In the genomic region with DNA sequence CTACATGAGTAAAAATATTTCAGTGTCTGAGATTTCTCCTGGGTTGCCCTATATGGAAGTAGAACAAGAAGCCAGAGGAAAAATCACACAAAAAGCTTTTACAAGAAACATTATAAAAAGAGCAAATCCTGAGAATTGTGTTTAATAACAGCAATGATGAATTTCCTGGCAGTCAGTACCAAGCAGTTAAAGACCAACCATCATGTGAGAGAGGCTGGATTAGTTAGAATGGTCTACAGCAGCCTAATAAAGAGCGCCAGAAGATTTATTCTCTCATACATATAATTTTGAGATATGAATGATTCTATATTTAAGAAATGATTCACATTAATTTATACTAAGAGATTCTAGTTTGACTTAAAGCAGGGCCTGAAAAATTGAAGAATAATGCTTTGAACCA, we compare ENCODE assay signal across 20 cellular contexts. TPM values are rescaled to one million over a fixed set of nuclear protein-coding genes. Genes with fewer than 3 reads are reported as not detected.
DNase-seq lines count a peak whose midpoint lies in the region; ATAC-seq and TF ChIP-seq lines count a peak whose summit lies in the region.
"Had no signal": no experiment of that assay in that cellular context is flagged by ENCODE, and none has a peak within 500 bp of the region (broad histone marks: within the 10 kb centered on the region; RNA-seq: fewer than 3 reads in every experiment).

No MANE protein-coding gene starts in this region.

- H3K27me3 Mint-ChIP-seq in chondrocyte (ENCODE audit: low read depth) (no peaks in the 10 kb centered on the region), natural killer cell (ENCODE audit: low read depth in 2 of 2) (no peaks in the 10 kb centered on the region)
- H3K27me3 Mint-ChIP-seq in activated T-helper 1 cell treated with anti-CD3 and anti-CD28 coated beads, Interleukin-12 subunit alpha, Interleukin-12 subunit beta, Interleukin-2, Interleukin-4 antibody, amounts not matched to agents 30 ng/mL and 10 ng/mL and 1 ng/mL, durations not matched to agents 14 hours and 24 hours and 36 hours (ENCODE audit: insufficient read depth), result no peaks in the 10 kb centered on the region
- H3K27me3 Mint-ChIP-seq: CD4-positive, alpha-beta T cell; IgD-negative memory B cell had no signal

- H3K4me1 ChIP-seq in ascending aorta, result peaks cover 0 to 20% of the 10 kb centered on the region in 2 donors
- peaks cover 0 to 46% (median 16%) of the 10 kb centered on the region in 4 donors for H3K4me1 ChIP-seq in tibial artery
- H3K4me1 ChIP-seq: BLaER1 had no signal

- TF ChIP-seq CTCF in ascending aorta (IDR thresholded peaks at IDR 0.05) (no peak), chondrocyte (IDR thresholded peaks at IDR 0.05) (no peak), tibial artery (IDR thresholded peaks at IDR 0.05) (no peak), natural killer cell (IDR thresholded peaks at IDR 0.05) (no peak)

- H3K4me3 Mint-ChIP-seq in chondrocyte (ENCODE audit: unreplicated experiment), result no peak overlapping the region
- H3K4me3 Mint-ChIP-seq in activated T-helper 1 cell treated with anti-CD3 and anti-CD28 coated beads, Interleukin-12 subunit alpha, Interleukin-12 subunit beta, Interleukin-2, Interleukin-4 antibody, amounts not matched to agents 30 ng/mL and 10 ng/mL and 1 ng/mL, durations not matched to agents 14 hours and 24 hours and 36 hours, result no peak overlapping the region
- H3K4me3 Mint-ChIP-seq in natural killer cell, result no peak overlapping the region
- H3K4me3 Mint-ChIP-seq: CD4-positive, alpha-beta T cell; IgD-negative memory B cell had no signal

- H3K36me3 ChIP-seq in ascending aorta (no peaks in the 10 kb centered on the region), tibial artery (no peaks in the 10 kb centered on the region)
- H3K36me3 ChIP-seq: BLaER1 had no signal

- intact Hi-C loops in ascending aorta (cut with DNase I), result no loop called here
- intact Hi-C loops in tibial artery (cut with DNase I; ENCODE audit: low total_unique reads), result no loop called here
- intact Hi-C loops in activated T-helper 1 cell treated with anti-CD3 and anti-CD28 coated beads, Interleukin-12 subunit alpha, Interleukin-12 subunit beta, Interleukin-2, Interleukin-4 antibody, amounts not matched to agents 30 ng/mL and 10 ng/mL and 1 ng/mL, durations not matched to agents 14 hours and 24 hours and 36 hours (cut with micrococcal nuclease), result no loop called here
- intact Hi-C loops in natural killer cell (cut with micrococcal nuclease), result no loop called here

- peaks cover 59% of the 10 kb centered on the region for H3K4me1 Mint-ChIP-seq in chondrocyte (ENCODE audit: low read depth)
- no peaks in the 10 kb centered on the region for H3K4me1 Mint-ChIP-seq in activated T-helper 1 cell treated with anti-CD3 and anti-CD28 coated beads, Interleukin-12 subunit alpha, Interleukin-12 subunit beta, Interleukin-2, Interleukin-4 antibody, amounts not matched to agents 30 ng/mL and 10 ng/mL and 1 ng/mL, durations not matched to agents 14 hours and 24 hours and 36 hours (ENCODE audit: low read depth)
- H3K4me1 Mint-ChIP-seq in natural killer cell, result no peaks in the 10 kb centered on the region

- peaks cover 2% of the 10 kb centered on the region for H3K36me3 Mint-ChIP-seq in chondrocyte (ENCODE audit: low read depth)
- no peaks in the 10 kb centered on the region for H3K36me3 Mint-ChIP-seq in activated T-helper 1 cell treated with anti-CD3 and anti-CD28 coated beads, Interleukin-12 subunit alpha, Interleukin-12 subunit beta, Interleukin-2, Interleukin-4 antibody, amounts not matched to agents 30 ng/mL and 10 ng/mL and 1 ng/mL, durations not matched to agents 14 hours and 24 hours and 36 hours (ENCODE audit: low read depth)
- H3K36me3 Mint-ChIP-seq in natural killer cell, result no peaks in the 10 kb centered on the region
- H3K36me3 Mint-ChIP-seq: IgD-negative memory B cell had no signal

- H3K27ac ChIP-seq in ascending aorta (peak overlapping the region; percentile 66 to 71), tibial artery (peak overlapping the region; percentile 61 to 71)
- H3K27ac ChIP-seq: BLaER1, RWPE1 had no signal

- H3K27me3 ChIP-seq in ascending aorta (no peaks in the 10 kb centered on the region), tibial artery (no peaks in the 10 kb centered on the region)
- H3K27me3 ChIP-seq: BLaER1 had no signal

- ATAC-seq in natural killer cell, result no peak

- H3K27ac Mint-ChIP-seq in chondrocyte (ENCODE audit: unreplicated experiment) (peak overlapping the region; percentile 81), natural killer cell (no peak overlapping the region)
- H3K27ac Mint-ChIP-seq in activated T-helper 1 cell treated with anti-CD3 and anti-CD28 coated beads, Interleukin-12 subunit alpha, Interleukin-12 subunit beta, Interleukin-2, Interleukin-4 antibody, amounts not matched to agents 30 ng/mL and 10 ng/mL and 1 ng/mL, durations not matched to agents 14 hours and 24 hours and 36 hours, result no peak overlapping the region
- H3K27ac Mint-ChIP-seq: CD4-positive, alpha-beta T cell; IgD-negative memory B cell had no signal

- DNase-seq in ascending aorta (ENCODE audit: low spot score in 2 of 2), result no peak
- DNase-seq in chondrocyte (ENCODE audit: low spot score), result no peak
- peak; percentile 32 for DNase-seq in myocyte (ENCODE audit: low read depth)
- no peak for DNase-seq in tibial artery
- DNase-seq in activated T-helper 1 cell treated with anti-CD3 and anti-CD28 coated beads, Interleukin-12 subunit alpha, Interleukin-12 subunit beta, Interleukin-2, Interleukin-4 antibody, amounts not matched to agents 30 ng/mL and 10 ng/mL and 1 ng/mL, durations not matched to agents 14 hours and 24 hours and 36 hours (ENCODE audit: low spot score), result no peak
- no peak for DNase-seq in GF-D8 (lab: John Stamatoyannopoulos, UW)
- no peak for DNase-seq in natural killer cell
- DNase-seq: ACHN; CD4-positive, alpha-beta T cell; COR-L47; DMS79; NCI-H1105; NCI-H146; NCI-H2029; NCI-H345; NCI-H774; NK-92 treated with Interleukin-12 subunit alpha and Interleukin-12 subunit beta, amount 100 ng/mL, for 24 hours had no signal

- H3K4me3 ChIP-seq in ascending aorta, result peak overlapping the region in 1 of 2 donors; percentile 16
- H3K4me3 ChIP-seq in tibial artery, result no peak overlapping the region
- H3K4me3 ChIP-seq: BLaER1 had no signal

- H3K9me3 ChIP-seq in ascending aorta (no peaks in the 10 kb centered on the region), tibial artery (no peaks in the 10 kb centered on the region)
- H3K9me3 ChIP-seq: BLaER1 had no signal

- peaks cover 5% of the 10 kb centered on the region for H3K9me3 Mint-ChIP-seq in chondrocyte (ENCODE audit: low read depth)
- no peaks in the 10 kb centered on the region for H3K9me3 Mint-ChIP-seq in activated T-helper 1 cell treated with anti-CD3 and anti-CD28 coated beads, Interleukin-12 subunit alpha, Interleukin-12 subunit beta, Interleukin-2, Interleukin-4 antibody, amounts not matched to agents 30 ng/mL and 10 ng/mL and 1 ng/mL, durations not matched to agents 14 hours and 24 hours and 36 hours
- peaks cover 0 to 6% of the 10 kb centered on the region in 2 donors for H3K9me3 Mint-ChIP-seq in natural killer cell

RNA-seq across cellular contexts. Expression of a gene that starts 59.8 kb away (rescaled TPM):
- total RNA-seq in ascending aorta (9.0 TPM), chondrocyte (7.2 to 7.8 TPM (median 7.3 TPM) in 3 replicates), myocyte (10.9 and 14.9 TPM in 2 replicates), natural killer cell (10 to 100 TPM; 10.8 to 13.3 (median 13.1) TPM)
- 8.5 TPM for polyA plus RNA-seq in myocyte (2012)
- total RNA-seq in activated T-helper 1 cell treated with anti-CD3 and anti-CD28 coated beads, Interleukin-12 subunit alpha, Interleukin-12 subunit beta, Interleukin-2, Interleukin-4 antibody, amounts not matched to agents 30 ng/mL and 10 ng/mL and 1 ng/mL, durations not matched to agents 14 hours and 24 hours and 36 hours, result 10.7 and 13.1 TPM in 2 replicates
